In the genomic region with DNA sequence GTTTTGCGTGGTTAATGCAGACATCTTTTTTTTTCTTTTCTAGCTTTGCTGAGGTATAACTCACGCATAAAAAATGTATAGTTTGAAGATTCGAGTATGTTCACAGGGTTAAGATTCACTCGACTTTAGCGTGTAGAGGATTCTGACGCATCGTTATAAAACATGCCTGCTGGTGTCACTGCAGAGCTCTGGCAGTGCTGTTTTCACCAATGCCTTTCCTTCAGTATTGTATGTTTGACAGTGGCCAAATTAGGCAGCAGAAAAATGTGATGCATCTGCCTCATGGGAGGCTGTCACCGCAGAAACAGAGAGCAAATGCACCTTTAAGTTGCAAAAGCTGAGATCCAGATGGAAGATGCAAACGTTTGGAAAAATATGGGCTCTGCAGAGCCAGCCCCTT, we compare ENCODE assay signal across 8 cellular contexts. TPM values are rescaled to one million over a fixed set of nuclear protein-coding genes. Genes with fewer than 3 reads are reported as not detected.
DNase-seq lines count a peak whose midpoint lies in the region; ATAC-seq, FAIRE-seq and TF ChIP-seq lines count a peak whose summit lies in the region.

No MANE protein-coding gene starts in this region.

- intact Hi-C loops in IMR-90 (cut with micrococcal nuclease): loop anchor here (2.0 kb wide), 1 partner anchor 268 kb away; no protein-coding TSS in a partner anchor
- intact Hi-C loops in head of caudate nucleus (cut with DNase I): no loop called here
- intact Hi-C loops in upper lobe of right lung (cut with DNase I): no loop called here
- intact Hi-C loops in pancreas (cut with DNase I): no loop called here

- no peaks in the 10 kb centered on the region for H4K20me1 ChIP-seq in IMR-90 (ENCODE audit: insufficient read depth, low read length)

- no peak overlapping the region for H2BK20ac ChIP-seq in IMR-90 (ENCODE audit: low read depth, low read length)

- POLR2A ChIA-PET in IMR-90 (lab: Charles Lee; ENCODE audit: unreplicated experiment): no interaction called here

- H3K79me1 ChIP-seq in IMR-90 (ENCODE audit: low read depth in 1 of 2, low read length in 2 of 2): no peaks in the 10 kb centered on the region

- H3K4me3 ChIP-seq in IMR-90 (ENCODE audit: insufficient read depth, low read depth, low read length) (no peak overlapping the region), upper lobe of right lung (no peak overlapping the region), pancreas (no peak overlapping the region)

- no peak overlapping the region for H3K4ac ChIP-seq in IMR-90 (ENCODE audit: low read depth, low read length)

- H4K5ac ChIP-seq in IMR-90 (ENCODE audit: low read depth, low read length): no peak overlapping the region

- FAIRE-seq in pancreas (lab: Jason Lieb, UNC): no peak

- H2AFZ ChIP-seq in IMR-90 (replicated peaks; ENCODE audit: low read length, poor library complexity): no peak overlapping the region

- 0 out of 2 replicates have a peak, but pooled peaks have one; percentile 27 for TF ChIP-seq RAD21 in IMR-90 (IDR thresholded peaks at IDR 0.05; ENCODE audit: low read length)

- ATAC-seq in IMR-90 (ENCODE audit: low read depth): peak; percentile 69
- ATAC-seq in upper lobe of right lung: peak; percentile 66
- no peak for ATAC-seq in pancreas
- no peak for ATAC-seq in GM21576 (IDR thresholded peaks at IDR 0.05; ENCODE audit: unreplicated experiment)

- no peak overlapping the region for H4K8ac ChIP-seq in IMR-90 (ENCODE audit: low read depth in 2 of 2, low read length in 2 of 2)

- H3K36me3 ChIP-seq in IMR-90 (ENCODE audit: control insufficient read depth, insufficient read depth, low read length) (no peaks in the 10 kb centered on the region), upper lobe of right lung (no peaks in the 10 kb centered on the region), pancreas (no peaks in the 10 kb centered on the region)

- H2BK120ac ChIP-seq in IMR-90 (ENCODE audit: low read depth, low read length): no peak overlapping the region

- DNase-seq in Caki2 (ENCODE audit: low read depth): peak; percentile 28
- peak; percentile 37 for DNase-seq in IMR-90
- DNase-seq in head of caudate nucleus: peak in 34 of 42 donors; percentile 18 to 76 (median 43)
- DNase-seq in upper lobe of right lung: no peak
- DNase-seq in cortex of kidney (lab: John Stamatoyannopoulos, UW): no peak
- no peak for DNase-seq in pancreas

- WGBS in IMR-90 (ENCODE audit: extremely low coverage in 2 of 2, insufficient read length in 1 of 2), 2 experiments: 19% methylated on average over 5 of the region's 9 CpGs; no CpG with 5 or more reads in 1 of the 2 experiments
- 20 to 37% methylated on average over 9 of the region's 9 CpGs for WGBS in pancreas, 2 donors

- H3K4me1 ChIP-seq in IMR-90 (ENCODE audit: control insufficient read depth, insufficient read depth, low read length): no peaks in the 10 kb centered on the region
- H3K4me1 ChIP-seq in upper lobe of right lung: no peaks in the 10 kb centered on the region
- H3K4me1 ChIP-seq in pancreas: no peaks in the 10 kb centered on the region

- in situ Hi-C loops in Caki2 (cut with HindIII; ENCODE audit: low pct_unique_long_range_greater_than_20kb, low sequenced_read_pairs) (no loop called here), IMR-90 (cut with MboI; ENCODE audit: low sequenced_read_pairs) (no loop called here)

- H4K91ac ChIP-seq in IMR-90 (ENCODE audit: insufficient read depth, low read depth, low read length): no peak overlapping the region

- no peak overlapping the region for H3K9ac ChIP-seq in IMR-90 (ENCODE audit: low read depth, low read length)

- no peak overlapping the region for H3K18ac ChIP-seq in IMR-90 (ENCODE audit: low read depth, low read length)

- H3K27me3 ChIP-seq in IMR-90 (ENCODE audit: control insufficient read depth, insufficient read depth, low read length): peaks cover 11% of the 10 kb centered on the region
- no peaks in the 10 kb centered on the region for H3K27me3 ChIP-seq in upper lobe of right lung
- peaks cover 0 to 9% (median 0%) of the 10 kb centered on the region in 4 donors for H3K27me3 ChIP-seq in pancreas

- dilution Hi-C loops in IMR-90 (cut with HindIII; ENCODE audit: low sequenced_read_pairs, unreplicated experiment): no loop called here

- H3K9me3 ChIP-seq in IMR-90 (ENCODE audit: control insufficient read depth, insufficient read depth, low read length) (no peaks in the 10 kb centered on the region), upper lobe of right lung (no peaks in the 10 kb centered on the region), pancreas (no peaks in the 10 kb centered on the region)

- CTCF ChIA-PET in IMR-90 (lab: Yijun Ruan, JAX): interaction anchor here (0.7 to 0.9 kb wide), 2 partner anchors 291 to 388 kb away, joined by 3 read pairs; no protein-coding TSS in a partner anchor

- no TSS peak for BruUV-seq in IMR-90 (replicated peaks; lab: Mats Ljungman, UMichigan)

- no peak overlapping the region for H2BK5ac ChIP-seq in IMR-90 (ENCODE audit: low read depth, low read length, poor library complexity, severe bottlenecking)

- peak; percentile 36 for TF ChIP-seq CTCF in IMR-90 (conservative IDR thresholded peaks at IDR 0.05; ENCODE audit: low read depth, low read length)
- peak; percentile 88 for TF ChIP-seq CTCF in VCaP (conservative IDR thresholded peaks at IDR 0.05)
- peak; percentile 29 for TF ChIP-seq CTCF in upper lobe of right lung (IDR thresholded peaks at IDR 0.05)
- TF ChIP-seq CTCF in pancreas (IDR thresholded peaks at IDR 0.05): no peak

- no peaks in the 10 kb centered on the region for H3K9me1 ChIP-seq in IMR-90 (ENCODE audit: insufficient read depth, low read length)

- H2AK5ac ChIP-seq in IMR-90 (ENCODE audit: low read depth, low read length): no peak overlapping the region

- H3K23ac ChIP-seq in IMR-90 (ENCODE audit: low read depth, low read length): no peak overlapping the region

- no peak overlapping the region for H3K56ac ChIP-seq in IMR-90 (ENCODE audit: extremely low read depth, insufficient read depth, low read length)

- no peak overlapping the region for H2AK9ac ChIP-seq in IMR-90 (replicated peaks; ENCODE audit: low read depth, low read length, poor library complexity)

- H3K14ac ChIP-seq in IMR-90 (replicated peaks; ENCODE audit: low read depth, low read length): no peak overlapping the region

- H2BK15ac ChIP-seq in IMR-90 (ENCODE audit: low read depth, low read length): no peak overlapping the region

- TF ChIP-seq POLR2A in IMR-90 (IDR thresholded peaks at IDR 0.05; ENCODE audit: low read depth, low read length): no peak

- H3K27ac ChIP-seq in IMR-90 (ENCODE audit: insufficient read depth, low read length) (no peak overlapping the region), VCaP (no peak overlapping the region), upper lobe of right lung (no peak overlapping the region), pancreas (no peak overlapping the region)

- no peak overlapping the region for H3K4me2 ChIP-seq in IMR-90 (ENCODE audit: low read depth, low read length)

TF ChIP-seq in IMR-90, 13 proteins besides CTCF, POLR2A, EP300 and RAD21:
- TF ChIP-seq RCOR1 (IDR thresholded peaks at IDR 0.05; ENCODE audit: insufficient replicate concordance, low read length): no peak
- TF ChIP-seq CEBPB (IDR thresholded peaks at IDR 0.05; ENCODE audit: low read depth, low read length): no peak
- peak; percentile 12; the same call in 1 of the 2 replicates for TF ChIP-seq SMC3 (IDR thresholded peaks at IDR 0.05; ENCODE audit: low read depth, low read length)

RNA-seq across cellular contexts. Expression of gene SIRPB2, which starts 18.0 kb away (rescaled TPM):
- total RNA-seq in Caki2 (2014; rRNA removed; shearing (Covaris generic); ENCODE audit: low replicate concordance): not detected in 2 replicates
- total RNA-seq in IMR-90 (2012; rRNA removed) (not detected in 2 replicates), upper lobe of right lung (14.3 TPM), pancreas (1 to 10 TPM in 3 of 6 donors, under 1 TPM in 3; 0.09 to 3.4 (median 0.74) TPM)
- polyA plus RNA-seq in IMR-90 (2012; rRNA removed) (not detected in 2 replicates), pancreas (under 1 TPM; 0.21 to 0.80 TPM)
- polyA plus RNA-seq in IMR-90 (2012; cell fraction: cytosol; rRNA removed): not detected in 2 replicates
- not detected in 2 replicates for polyA plus RNA-seq in IMR-90 (2012; cell fraction: nucleus; rRNA removed; ENCODE audit: low replicate concordance)

RNA-seq across cellular contexts. Expression of gene NSFL1C, which starts 42.6 kb away (rescaled TPM):
- 118 and 119 TPM in 2 replicates for total RNA-seq in Caki2 (2014; rRNA removed; shearing (Covaris generic); ENCODE audit: low replicate concordance)
- total RNA-seq in IMR-90 (2012; rRNA removed): 40.3 and 41.1 TPM in 2 replicates
- 28.6 and 33.0 TPM in 2 replicates for polyA plus RNA-seq in IMR-90 (2012; rRNA removed)
- polyA plus RNA-seq in IMR-90 (2012; cell fraction: cytosol; rRNA removed): 14.9 and 23.7 TPM in 2 replicates
- 26.2 and 57.4 TPM in 2 replicates for polyA plus RNA-seq in IMR-90 (2012; cell fraction: nucleus; rRNA removed; ENCODE audit: low replicate concordance)
- 73.4 TPM for total RNA-seq in upper lobe of right lung
- 10 to 100 TPM; 27.0 to 43.8 (median 34.3) TPM for total RNA-seq in pancreas
- polyA plus RNA-seq in pancreas: 10 to 100 TPM; 23.7 to 32.1 TPM

RNA-seq across cellular contexts. Expression of gene SIRPD, which starts 48.3 kb away (rescaled TPM):
- not detected in 2 replicates for total RNA-seq in Caki2 (2014; rRNA removed; shearing (Covaris generic); ENCODE audit: low replicate concordance)
- not detected in 2 replicates for total RNA-seq in IMR-90 (2012; rRNA removed)
- not detected in 2 replicates for polyA plus RNA-seq in IMR-90 (2012; rRNA removed)
- not detected in 2 replicates for polyA plus RNA-seq in IMR-90 (2012; cell fraction: cytosol; rRNA removed)
- polyA plus RNA-seq in IMR-90 (2012; cell fraction: nucleus; rRNA removed; ENCODE audit: low replicate concordance): not detected in 2 replicates
- total RNA-seq in upper lobe of right lung: 0.78 TPM
- not detected for total RNA-seq in pancreas
- not detected for polyA plus RNA-seq in pancreas

Comparison
In these comparisons a context has a peak if more than half of its experiments do, and no peak if none do; other contexts are left out.
1. DNase-seq: peak in Caki2 (single experiment), IMR-90 (single experiment) and head of caudate nucleus (34 of 42); none in upper lobe of right lung (single experiment), cortex of kidney (single experiment) and pancreas (0 of 6).
2. ATAC-seq: peak in IMR-90 (single experiment) and upper lobe of right lung (single experiment); none in pancreas (0 of 4) and GM21576 (single experiment).
3. CTCF ChIP-seq: peak in IMR-90 (single experiment), VCaP (single experiment) and upper lobe of right lung (single experiment); none in pancreas (0 of 4).